ENCODE assay signal across 1 cellular context in genomic region chr22:26330971-26331625, GRCh38.
A peak's percentile ranks its signal among the peaks of the same experiment; 100 is the strongest.
TF ChIP-seq lines count a peak whose summit lies in the region.

No MANE protein-coding gene starts in this region.

TF ChIP-seq in K562, 482 proteins besides CTCF, POLR2A, EP300 and RAD21 (continued from another document):
- TF ChIP-seq ZFP91 (CRISPR knock-in tag; IDR thresholded peaks at IDR 0.05) (no peak), MCM3 (IDR thresholded peaks at IDR 0.05) (no peak), SMC3 (conservative IDR thresholded peaks at IDR 0.05; ENCODE audit: insufficient read depth, low read depth, low read length) (peak; percentile 77)
